Comparison of ENCODE assay signal across 8 cellular contexts in genomic region chr6:87393026-87393622, GRCh38. TPM values are rescaled to one million over a fixed set of nuclear protein-coding genes. Genes with fewer than 3 reads are reported as not detected.
A peak's percentile ranks its signal among the peaks of the same experiment; 100 is the strongest.
DNase-seq lines count a peak whose midpoint lies in the region; ATAC-seq and TF ChIP-seq lines count a peak whose summit lies in the region.

No MANE protein-coding gene starts in this region.

- CTCF ChIA-PET in Caco-2 (lab: Charles Lee): interaction anchor here (0.7 to 1.6 kb wide), 10 partner anchors 9 to 326 kb away, joined by 3 to 15 read pairs (median 4); partner anchors contain the start of gene CFAP206

- H3K27me3 Mint-ChIP-seq in Caco-2 (ENCODE audit: insufficient read depth, unreplicated experiment): no peaks in the 10 kb centered on the region
- H3K27me3 Mint-ChIP-seq in neural crest cell (ENCODE audit: low read depth): no peaks in the 10 kb centered on the region

- peak in 1 of 2 experiments; percentile 52 for DNase-seq in Caco-2
- DNase-seq in NCI-H460 (ENCODE audit: extremely low read depth, low read depth): peak; percentile 33
- peak; percentile 5 to 12 for DNase-seq in activated CD4-positive, alpha-beta T cell treated with anti-CD3 and anti-CD28 coated beads, Interleukin-2, amount 50 U/mL, for 4 hours
- peak; percentile 69 for DNase-seq in fibroblast of mammary gland (ENCODE audit: low read depth)
- DNase-seq in neural crest cell (ENCODE audit: low read depth, low spot score): peak; percentile 23
- DNase-seq in activated effector memory CD4-positive, alpha-beta T cell treated with anti-CD3 and anti-CD28 coated beads, Interleukin-2, amount 50 U/mL, for 16 hours: no peak

- H3K4me3 ChIP-seq in Caco-2 (ENCODE audit: low read depth, low read length) (no peak overlapping the region), fibroblast of mammary gland (ENCODE audit: control insufficient read depth, low read depth, low read length) (no peak overlapping the region)

- no peaks in the 10 kb centered on the region for H3K9me3 ChIP-seq in Caco-2

- no peaks in the 10 kb centered on the region for H3K4me1 ChIP-seq in Caco-2

- H3K4me3 Mint-ChIP-seq in Caco-2 (ENCODE audit: unreplicated experiment) (no peak overlapping the region), neural crest cell (no peak overlapping the region)

- no peaks in the 10 kb centered on the region for H3K36me3 ChIP-seq in Caco-2 (ENCODE audit: control insufficient read depth, insufficient read depth, low read length)

- no TSS peak for BruUV-seq in Caco-2 (replicated peaks; lab: Mats Ljungman, UMichigan)

- H3K9me3 Mint-ChIP-seq in Caco-2 (ENCODE audit: unreplicated experiment): no peaks in the 10 kb centered on the region
- no peaks in the 10 kb centered on the region for H3K9me3 Mint-ChIP-seq in neural crest cell

- no peaks in the 10 kb centered on the region for H3K27me3 ChIP-seq in Caco-2 (replicated peaks; ENCODE audit: control insufficient read depth, insufficient read depth, low read length)

- no peaks in the 10 kb centered on the region for H3K36me3 Mint-ChIP-seq in Caco-2 (ENCODE audit: insufficient read depth, unreplicated experiment)
- no peaks in the 10 kb centered on the region for H3K36me3 Mint-ChIP-seq in neural crest cell (ENCODE audit: low read depth)

- intact Hi-C loops in Caco-2 (cut with micrococcal nuclease; ENCODE audit: unreplicated experiment): loop anchor here (1.0 to 5.0 kb wide), 2 partner anchors 80 to 404 kb away; no protein-coding TSS in a partner anchor

- peak; percentile 62 for ATAC-seq in GM19372 (IDR thresholded peaks at IDR 0.05; ENCODE audit: low read depth, unreplicated experiment)
- peak; percentile 72 for ATAC-seq in HG03439 (IDR thresholded peaks at IDR 0.05; ENCODE audit: unreplicated experiment)

- POLR2A ChIA-PET in Caco-2 (lab: Charles Lee): interaction anchor here (0.5 kb wide), 1 partner anchor 96 kb away, joined by 5 read pairs; no protein-coding TSS in a partner anchor

- H3K27ac Mint-ChIP-seq in Caco-2 (ENCODE audit: unreplicated experiment) (no peak overlapping the region), neural crest cell (ENCODE audit: unreplicated experiment) (no peak overlapping the region)

- TF ChIP-seq CTCF in Caco-2 (IDR thresholded peaks at IDR 0.05; ENCODE audit: insufficient read depth in 1 of 2, low read depth in 1 of 2, low read length in 1 of 2, severe bottlenecking in 1 of 2, unreplicated experiment in 1 of 2): peak; percentile 63 to 64
- TF ChIP-seq CTCF in fibroblast of mammary gland (conservative IDR thresholded peaks at IDR 0.05; ENCODE audit: control insufficient read depth, insufficient read depth, low read depth, low read length): peak; percentile 73
- TF ChIP-seq CTCF in neural crest cell (conservative IDR thresholded peaks at IDR 0.05): peak; percentile 85

- H3K4me1 Mint-ChIP-seq in Caco-2 (ENCODE audit: low read depth, unreplicated experiment): no peaks in the 10 kb centered on the region
- no peaks in the 10 kb centered on the region for H3K4me1 Mint-ChIP-seq in neural crest cell

RNA-seq across cellular contexts. Expression of gene CFAP206, which starts 14.6 kb away (rescaled TPM):
- total RNA-seq in Caco-2 (2022) (0.23 TPM in 1 of 2 replicates, not detected in the other), neural crest cell (0.86 and 0.93 TPM in 2 replicates)
- 0.26 and 0.40 TPM in 2 replicates for total RNA-seq in NCI-H460 (2014; rRNA removed; shearing (Covaris generic))
- not detected in 2 replicates for polyA plus RNA-seq in NCI-H460 (2014; cell fraction: nucleus; rRNA removed)

RNA-seq across cellular contexts. Expression of gene C6orf163, which starts 48.5 kb away (rescaled TPM):
- total RNA-seq in Caco-2 (2022): 2.3 and 3.3 TPM in 2 replicates
- total RNA-seq in NCI-H460 (2014; rRNA removed; shearing (Covaris generic)): 1.2 and 2.0 TPM in 2 replicates
- 1.8 and 3.0 TPM in 2 replicates for polyA plus RNA-seq in NCI-H460 (2014; cell fraction: nucleus; rRNA removed)
- total RNA-seq in neural crest cell: 3.5 and 4.5 TPM in 2 replicates
